ENCODE assay signal across 19 cellular contexts in genomic region chr12:65725376-65725775, GRCh38.
DNase-seq lines count a peak whose midpoint lies in the region; ATAC-seq and TF ChIP-seq lines count a peak whose summit lies in the region.
"Had no signal": no experiment of that assay in that cellular context is flagged by ENCODE, and none has a peak within 500 bp of the region (broad histone marks: within the 10 kb centered on the region; RNA-seq: fewer than 3 reads in every experiment).

No MANE protein-coding gene starts in this region.

- H3K4me3 Mint-ChIP-seq in WTC11: no peak overlapping the region
- H3K4me3 Mint-ChIP-seq: CD8-positive, alpha-beta T cell; natural killer cell treated with Interleukin-12 subunit alpha and Interleukin-12 subunit beta and Interleukin-15 and Interleukin-18, amount 100 ng/mL, for 72 hours; T-helper 17 cell had no signal

- POLR2A ChIA-PET in PC-3 (lab: Charles Lee; ENCODE audit: unreplicated experiment): no interaction called here
- POLR2A ChIA-PET in WTC11 (lab: Charles Lee): no interaction called here

- no peak overlapping the region for H3K9ac ChIP-seq in PC-3 (ENCODE audit: low read length)

- peaks cover 35% of the 10 kb centered on the region for H3K4me1 Mint-ChIP-seq in WTC11
- H3K4me1 Mint-ChIP-seq: T-helper 17 cell had no signal

- H3K36me3 ChIP-seq in PC-3 (ENCODE audit: low read depth, low read length): no peaks in the 10 kb centered on the region
- H3K36me3 ChIP-seq: gastroesophageal sphincter, HAP-1, sigmoid colon had no signal

- H3K9me3 Mint-ChIP-seq in WTC11: no peaks in the 10 kb centered on the region
- H3K9me3 Mint-ChIP-seq: CD8-positive, alpha-beta T cell; natural killer cell treated with Interleukin-12 subunit alpha and Interleukin-12 subunit beta and Interleukin-15 and Interleukin-18, amount 100 ng/mL, for 72 hours had no signal

- H3K27me3 Mint-ChIP-seq in WTC11 (ENCODE audit: low read depth): peaks cover 28% of the 10 kb centered on the region

- no peaks in the 10 kb centered on the region; the same call in 1 of the 2 replicates for H3K36me3 Mint-ChIP-seq in WTC11
- H3K36me3 Mint-ChIP-seq: CD8-positive, alpha-beta T cell had no signal

- DNase-seq in ELR (ENCODE audit: low read depth): peak; percentile 67
- peak; percentile 24 for DNase-seq in PC-3
- DNase-seq in choroid plexus epithelial cell (ENCODE audit: low read depth): peak; percentile 38
- peak; percentile 71 for DNase-seq in renal cortical epithelial cell (ENCODE audit: low read depth)
- DNase-seq in WTC11 (ENCODE audit: low spot score): no peak
- no peak for DNase-seq in KG1 (lab: John Stamatoyannopoulos, UW)
- DNase-seq: activated CD4-positive, alpha-beta T cell treated with anti-CD3 and anti-CD28 coated beads, Interleukin-2, amount 50 U/mL, for 48 hours; activated gamma-delta T cell; CD8-positive, alpha-beta T cell; DMS153; NCI-H146; NCI-H2171; sigmoid colon; T-helper 17 cell had no signal

- CTCF ChIA-PET in PC-3 (lab: Charles Lee) (no interaction called here), WTC11 (lab: Charles Lee) (no interaction called here)

- no peak overlapping the region for H3K27ac ChIP-seq in PC-3 (ENCODE audit: low read length)
- H3K27ac ChIP-seq: gastroesophageal sphincter, sigmoid colon, VCaP had no signal

- TF ChIP-seq CTCF in PC-3 (conservative IDR thresholded peaks at IDR 0.05; ENCODE audit: low read depth, low read length) (no peak), choroid plexus epithelial cell (conservative IDR thresholded peaks at IDR 0.05; ENCODE audit: low read depth, low read length) (no peak), WTC11 (IDR thresholded peaks at IDR 0.05) (no peak)

- no peak overlapping the region for H3K4me3 ChIP-seq in PC-3 (ENCODE audit: low read length)
- no peak overlapping the region for H3K4me3 ChIP-seq in choroid plexus epithelial cell (ENCODE audit: low read depth, low read length)
- H3K4me3 ChIP-seq: gastroesophageal sphincter, HAP-1, sigmoid colon had no signal

- H3K9me3 ChIP-seq in PC-3 (ENCODE audit: low read length): no peaks in the 10 kb centered on the region
- H3K9me3 ChIP-seq: gastroesophageal sphincter, HAP-1, sigmoid colon had no signal

- H2AFZ ChIP-seq in PC-3 (ENCODE audit: low read length): no peak overlapping the region

- intact Hi-C loops in PC-3 (cut with micrococcal nuclease): no loop called here

- no peaks in the 10 kb centered on the region for H3K4me1 ChIP-seq in PC-3 (ENCODE audit: insufficient read depth, low read length)
- H3K4me1 ChIP-seq: HAP-1 had no signal

- BruUV-seq in PC-3 (replicated peaks; lab: Mats Ljungman, UMichigan): no TSS peak

- no peak overlapping the region for H3K4me2 ChIP-seq in PC-3 (ENCODE audit: low read length)

- ATAC-seq in PC-3 (no peak), GM18868 (IDR thresholded peaks at IDR 0.05; ENCODE audit: unreplicated experiment) (no peak), WTC11 (no peak)
- ATAC-seq: CD8-positive, alpha-beta T cell; gastroesophageal sphincter; natural killer cell treated with Interleukin-12 subunit alpha and Interleukin-12 subunit beta and Interleukin-15 and Interleukin-18, amount 100 ng/mL, for 72 hours; T-helper 17 cell had no signal

- no peak overlapping the region for H3K27ac Mint-ChIP-seq in WTC11
- H3K27ac Mint-ChIP-seq: CD8-positive, alpha-beta T cell; natural killer cell treated with Interleukin-12 subunit alpha and Interleukin-12 subunit beta and Interleukin-15 and Interleukin-18, amount 100 ng/mL, for 72 hours; T-helper 17 cell had no signal

- no peaks in the 10 kb centered on the region for H4K20me1 ChIP-seq in PC-3 (ENCODE audit: low read length)

- H3F3A ChIP-seq in PC-3 (ENCODE audit: low read length, unreplicated experiment): no peaks in the 10 kb centered on the region

- H3K9me2 ChIP-seq in PC-3 (replicated peaks; ENCODE audit: low read length): no peaks in the 10 kb centered on the region

- no peaks in the 10 kb centered on the region for H3K79me2 ChIP-seq in PC-3 (ENCODE audit: low read length)

- H3K27me3 ChIP-seq in PC-3 (ENCODE audit: low read length): no peaks in the 10 kb centered on the region

TF ChIP-seq in WTC11, 78 proteins besides CTCF, POLR2A, EP300 and RAD21:
- no peak for TF ChIP-seq PRRX2 (CRISPR knock-in tag; IDR thresholded peaks at IDR 0.05)
- TF ChIP-seq SOX15 (CRISPR knock-in tag; IDR thresholded peaks at IDR 0.05): no peak
- TF ChIP-seq NR2C2 (CRISPR knock-in tag; IDR thresholded peaks at IDR 0.05): no peak
- no peak for TF ChIP-seq ZNF219 (CRISPR knock-in tag; IDR thresholded peaks at IDR 0.05; ENCODE audit: borderline replicate concordance)
- TF ChIP-seq SP1 (CRISPR knock-in tag; conservative IDR thresholded peaks at IDR 0.05): no peak
- no peak for TF ChIP-seq ZNF425 (CRISPR knock-in tag; conservative IDR thresholded peaks at IDR 0.05)
- no peak for TF ChIP-seq ZNF121 (CRISPR knock-in tag; IDR thresholded peaks at IDR 0.05)
- no peak for TF ChIP-seq ARID4B (CRISPR knock-in tag; IDR thresholded peaks at IDR 0.05; ENCODE audit: borderline replicate concordance)

Comparison
In these comparisons a context has a peak if more than half of its experiments do, and no peak if none do; other contexts are left out.
1. DNase-seq: peak in ELR (single experiment), PC-3 (single experiment), choroid plexus epithelial cell (single experiment) and renal cortical epithelial cell (single experiment); none in WTC11 (single experiment) and KG1 (single experiment).